ENCODE assay signal across 8 cellular contexts in the genomic region with DNA sequence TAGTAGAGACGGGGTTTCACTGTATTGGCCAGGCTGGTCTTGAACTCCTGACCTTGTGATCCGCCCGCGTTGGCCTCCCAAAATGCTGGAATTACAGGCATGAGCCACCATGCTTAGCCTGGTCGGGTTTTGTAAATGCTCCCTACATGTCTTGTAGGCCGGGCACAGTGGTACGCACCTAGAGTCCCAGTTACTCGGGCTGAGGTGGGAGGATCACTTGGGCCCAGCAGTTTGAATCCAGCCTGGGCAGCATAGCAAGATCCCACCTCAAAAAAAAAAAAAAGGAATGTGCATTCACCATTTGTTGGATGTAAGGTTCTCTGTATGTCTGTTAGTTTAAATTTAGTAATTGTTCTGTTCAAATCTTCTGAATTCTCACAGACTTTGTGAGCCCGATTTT.
"Had no signal": no experiment of that assay in that cellular context is flagged by ENCODE, and none has a peak within 500 bp of the region (broad histone marks: within the 10 kb centered on the region; RNA-seq: fewer than 3 reads in every experiment).

No MANE protein-coding gene starts in this region.

- H3K27ac ChIP-seq: HL-60, KMS-11 had no signal

- H3K27ac Mint-ChIP-seq: GM23338 had no signal

- ATAC-seq: GM23338, HCT116 had no signal

- H3K4me1 Mint-ChIP-seq: GM23338 had no signal

- H3K4me1 ChIP-seq: HAP-1 had no signal

- H3K9ac ChIP-seq: KMS-11 had no signal

- H3K9me3 ChIP-seq: HAP-1 had no signal

- DNase-seq: H7, Kasumi-1, KBM-7 had no signal

- H3K4me3 ChIP-seq: GM23338, HAP-1 had no signal

- H3K4me3 Mint-ChIP-seq: GM23338 had no signal

- H2AFZ ChIP-seq: GM23338 had no signal

- H3K4me2 ChIP-seq: KMS-11 had no signal

- H3K36me3 ChIP-seq: HAP-1 had no signal
